In genomic region chr18:35875566-35875965, GRCh38 we compare ENCODE assay signal across 24 cellular contexts.
"Had no signal": no experiment of that assay in that cellular context is flagged by ENCODE, and none has a peak within 500 bp of the region (broad histone marks: within the 10 kb centered on the region; RNA-seq: fewer than 3 reads in every experiment).

No MANE protein-coding gene starts in this region.

- H3K27ac ChIP-seq: adrenal gland, cardiac muscle cell, dorsolateral prefrontal cortex, gastrocnemius medialis, heart left ventricle, ovary, psoas muscle, suprapubic skin, transverse colon, WERI-Rb-1 had no signal

- H3K4me3 ChIP-seq: adrenal gland, cardiac muscle cell, dorsolateral prefrontal cortex, gastrocnemius medialis, heart left ventricle, ovary, psoas muscle, suprapubic skin, transverse colon had no signal

- H3K9me3 Mint-ChIP-seq: memory B cell; stimulated activated naive CD8-positive, alpha-beta T cell treated with anti-CD3 and anti-CD28 coated beads, Interleukin-15, amount 100 ng/mL, for 72 hours had no signal

- ATAC-seq: activated naive CD4-positive, alpha-beta T cell treated with anti-CD3 and anti-CD28 coated beads, Interleukin-2, amount 50 U/mL, for 72 hours; activated T-cell treated with anti-CD3 and anti-CD28 coated beads, Interleukin-2, amount 50 U/mL, for 72 hours; gastrocnemius medialis; heart left ventricle; left ventricle myocardium superior; naive thymus-derived CD8-positive, alpha-beta T cell; psoas muscle; right cardiac atrium; stimulated activated naive CD8-positive, alpha-beta T cell treated with anti-CD3 and anti-CD28 coated beads, Interleukin-15, amount 100 ng/mL, for 72 hours had no signal

- H3K27ac Mint-ChIP-seq: activated naive CD4-positive, alpha-beta T cell treated with anti-CD3 and anti-CD28 coated beads, Interleukin-2, amount 50 U/mL, for 72 hours; activated T-cell treated with anti-CD3 and anti-CD28 coated beads, Interleukin-2, amount 50 U/mL, for 72 hours; memory B cell; naive thymus-derived CD8-positive, alpha-beta T cell; stimulated activated naive CD8-positive, alpha-beta T cell treated with anti-CD3 and anti-CD28 coated beads, Interleukin-15, amount 100 ng/mL, for 72 hours had no signal

- H3K4me1 Mint-ChIP-seq: memory B cell; naive thymus-derived CD8-positive, alpha-beta T cell; stimulated activated naive CD8-positive, alpha-beta T cell treated with anti-CD3 and anti-CD28 coated beads, Interleukin-15, amount 100 ng/mL, for 72 hours had no signal

- H3K9me3 ChIP-seq: adrenal gland, gastrocnemius medialis, ovary, psoas muscle, suprapubic skin, transverse colon had no signal

- DNase-seq: activated CD4-positive, alpha-beta T cell treated with anti-CD3 and anti-CD28 coated beads for 1 hour; activated CD8-positive, alpha-beta memory T cell treated with anti-CD3 and anti-CD28 coated beads for 24 hours; activated effector memory CD4-positive, alpha-beta T cell treated with anti-CD3 and anti-CD28 coated beads, Interleukin-2, amount 50 U/mL, for 16 hours; activated T-cell treated with anti-CD3 and anti-CD28 coated beads, Interleukin-2, amount 50 U/mL, for 72 hours; adrenal gland; dorsolateral prefrontal cortex; erythroblast; gastrocnemius medialis; heart left ventricle; kidney glomerular epithelial cell; left ventricle myocardium superior; naive thymus-derived CD8-positive, alpha-beta T cell; ovary; psoas muscle; right cardiac atrium; stimulated activated CD4-positive, alpha-beta T cell treated with anti-CD3 and anti-CD28 coated beads, Interleukin-2, amount 100 ng/mL, for 48 hours; stimulated activated naive CD8-positive, alpha-beta T cell treated with anti-CD3 and anti-CD28 coated beads, Interleukin-15, amount 100 ng/mL, for 72 hours; T-helper 2 cell; transverse colon; WERI-Rb-1 had no signal

- H3K36me3 Mint-ChIP-seq: memory B cell had no signal

- H3K27me3 ChIP-seq: adrenal gland, cardiac muscle cell, gastrocnemius medialis, heart left ventricle, ovary, suprapubic skin, transverse colon had no signal

- H3K4me3 Mint-ChIP-seq: activated T-cell treated with anti-CD3 and anti-CD28 coated beads, Interleukin-2, amount 50 U/mL, for 72 hours; memory B cell; naive thymus-derived CD8-positive, alpha-beta T cell; stimulated activated naive CD8-positive, alpha-beta T cell treated with anti-CD3 and anti-CD28 coated beads, Interleukin-15, amount 100 ng/mL, for 72 hours had no signal

- H3K36me3 ChIP-seq: adrenal gland, cardiac muscle cell, gastrocnemius medialis, heart left ventricle, ovary, suprapubic skin, transverse colon, WERI-Rb-1 had no signal

- H3K4me1 ChIP-seq: adrenal gland, gastrocnemius medialis, psoas muscle, transverse colon had no signal
